Comparison of ENCODE assay signal across 1 cellular context in genomic region chr10:63465293-63466167, GRCh38.
TF ChIP-seq lines count a peak whose summit lies in the region.

A gene with protein sequence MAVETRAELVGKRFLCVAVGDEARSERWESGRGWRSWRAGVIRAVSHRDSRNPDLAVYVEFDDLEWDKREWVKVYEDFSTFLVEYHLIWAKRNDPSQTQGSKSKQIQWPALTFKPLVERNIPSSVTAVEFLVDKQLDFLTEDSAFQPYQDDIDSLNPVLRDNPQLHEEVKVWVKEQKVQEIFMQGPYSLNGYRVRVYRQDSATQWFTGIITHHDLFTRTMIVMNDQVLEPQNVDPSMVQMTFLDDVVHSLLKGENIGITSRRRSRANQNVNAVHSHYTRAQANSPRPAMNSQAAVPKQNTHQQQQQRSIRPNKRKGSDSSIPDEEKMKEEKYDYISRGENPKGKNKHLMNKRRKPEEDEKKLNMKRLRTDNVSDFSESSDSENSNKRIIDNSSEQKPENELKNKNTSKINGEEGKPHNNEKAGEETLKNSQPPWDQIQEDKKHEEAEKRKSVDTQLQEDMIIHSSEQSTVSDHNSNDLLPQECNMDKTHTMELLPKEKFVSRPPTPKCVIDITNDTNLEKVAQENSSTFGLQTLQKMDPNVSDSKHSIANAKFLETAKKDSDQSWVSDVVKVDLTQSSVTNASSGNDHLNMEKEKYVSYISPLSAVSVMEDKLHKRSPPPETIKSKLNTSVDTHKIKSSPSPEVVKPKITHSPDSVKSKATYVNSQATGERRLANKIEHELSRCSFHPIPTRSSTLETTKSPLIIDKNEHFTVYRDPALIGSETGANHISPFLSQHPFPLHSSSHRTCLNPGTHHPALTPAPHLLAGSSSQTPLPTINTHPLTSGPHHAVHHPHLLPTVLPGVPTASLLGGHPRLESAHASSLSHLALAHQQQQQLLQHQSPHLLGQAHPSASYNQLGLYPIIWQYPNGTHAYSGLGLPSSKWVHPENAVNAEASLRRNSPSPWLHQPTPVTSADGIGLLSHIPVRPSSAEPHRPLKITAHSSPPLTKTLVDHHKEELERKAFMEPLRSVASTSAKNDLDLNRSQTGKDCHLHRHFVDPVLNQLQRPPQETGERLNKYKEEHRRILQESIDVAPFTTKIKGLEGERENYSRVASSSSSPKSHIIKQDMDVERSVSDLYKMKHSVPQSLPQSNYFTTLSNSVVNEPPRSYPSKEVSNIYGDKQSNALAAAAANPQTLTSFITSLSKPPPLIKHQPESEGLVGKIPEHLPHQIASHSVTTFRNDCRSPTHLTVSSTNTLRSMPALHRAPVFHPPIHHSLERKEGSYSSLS (N-terminal part only) (minus strand): TSS chr10:63465977. CDS start chr10:63465662, 315 bp downstream.

TF ChIP-seq in HepG2, 621 proteins besides CTCF, POLR2A, EP300 and RAD21 (continued from another document and continues in another):
- TF ChIP-seq ARID5B (CRISPR knock-in tag; IDR thresholded peaks at IDR 0.05) (peak; percentile 53; the same call in 1 of the 2 replicates), ZNF749 (CRISPR knock-in tag; IDR thresholded peaks at IDR 0.05; ENCODE audit: borderline replicate concordance) (peak; percentile 58; the same call in 1 of the 2 replicates), STAT6 (CRISPR knock-in tag; IDR thresholded peaks at IDR 0.05; ENCODE audit: borderline replicate concordance) (no peak), ZNF264 (CRISPR knock-in tag; IDR thresholded peaks at IDR 0.05) (no peak), ZNF468 (CRISPR knock-in tag; IDR thresholded peaks at IDR 0.05) (peak; percentile 82; the same call in 1 of the 2 replicates), KMT2A (CRISPR knock-in tag; IDR thresholded peaks at IDR 0.05) (peak; percentile 91), GABPA (IDR thresholded peaks at IDR 0.05; ENCODE audit: low read depth, low read length) (no peak), GABPA (CRISPR knock-in tag; IDR thresholded peaks at IDR 0.05; ENCODE audit: low read depth) (no peak), REL (CRISPR knock-in tag; conservative IDR thresholded peaks at IDR 0.05) (no peak), MAFF (IDR thresholded peaks at IDR 0.05; ENCODE audit: low read depth, low read length) (no peak), CEBPZ (IDR thresholded peaks at IDR 0.05; ENCODE audit: low read length) (no peak), ZNF101 (CRISPR knock-in tag; IDR thresholded peaks at IDR 0.05; ENCODE audit: borderline replicate concordance, low read depth) (no peak), ZNF205 (CRISPR knock-in tag; IDR thresholded peaks at IDR 0.05) (no peak), GMEB1 (CRISPR knock-in tag; IDR thresholded peaks at IDR 0.05; ENCODE audit: borderline replicate concordance) (peak; percentile 53; the same call in 1 of the 2 replicates), SSRP1 (CRISPR knock-in tag; IDR thresholded peaks at IDR 0.05) (no peak), PRMT3 (CRISPR knock-in tag; IDR thresholded peaks at IDR 0.05; ENCODE audit: borderline replicate concordance, low read depth) (no peak), MTA3 (CRISPR knock-in tag; IDR thresholded peaks at IDR 0.05) (no peak), JARID2 (CRISPR knock-in tag; IDR thresholded peaks at IDR 0.05; ENCODE audit: insufficient replicate concordance) (no peak), POGZ (CRISPR knock-in tag; IDR thresholded peaks at IDR 0.05) (peak; percentile 73)
- TF ChIP-seq, protein P1, sequence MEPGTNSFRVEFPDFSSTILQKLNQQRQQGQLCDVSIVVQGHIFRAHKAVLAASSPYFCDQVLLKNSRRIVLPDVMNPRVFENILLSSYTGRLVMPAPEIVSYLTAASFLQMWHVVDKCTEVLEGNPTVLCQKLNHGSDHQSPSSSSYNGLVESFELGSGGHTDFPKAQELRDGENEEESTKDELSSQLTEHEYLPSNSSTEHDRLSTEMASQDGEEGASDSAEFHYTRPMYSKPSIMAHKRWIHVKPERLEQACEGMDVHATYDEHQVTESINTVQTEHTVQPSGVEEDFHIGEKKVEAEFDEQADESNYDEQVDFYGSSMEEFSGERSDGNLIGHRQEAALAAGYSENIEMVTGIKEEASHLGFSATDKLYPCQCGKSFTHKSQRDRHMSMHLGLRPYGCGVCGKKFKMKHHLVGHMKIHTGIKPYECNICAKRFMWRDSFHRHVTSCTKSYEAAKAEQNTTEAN (CRISPR knock-in tag; conservative IDR thresholded peaks at IDR 0.05): 0 out of 2 replicates have a peak, but pooled peaks have one; percentile 32
- TF ChIP-seq, protein P2, sequence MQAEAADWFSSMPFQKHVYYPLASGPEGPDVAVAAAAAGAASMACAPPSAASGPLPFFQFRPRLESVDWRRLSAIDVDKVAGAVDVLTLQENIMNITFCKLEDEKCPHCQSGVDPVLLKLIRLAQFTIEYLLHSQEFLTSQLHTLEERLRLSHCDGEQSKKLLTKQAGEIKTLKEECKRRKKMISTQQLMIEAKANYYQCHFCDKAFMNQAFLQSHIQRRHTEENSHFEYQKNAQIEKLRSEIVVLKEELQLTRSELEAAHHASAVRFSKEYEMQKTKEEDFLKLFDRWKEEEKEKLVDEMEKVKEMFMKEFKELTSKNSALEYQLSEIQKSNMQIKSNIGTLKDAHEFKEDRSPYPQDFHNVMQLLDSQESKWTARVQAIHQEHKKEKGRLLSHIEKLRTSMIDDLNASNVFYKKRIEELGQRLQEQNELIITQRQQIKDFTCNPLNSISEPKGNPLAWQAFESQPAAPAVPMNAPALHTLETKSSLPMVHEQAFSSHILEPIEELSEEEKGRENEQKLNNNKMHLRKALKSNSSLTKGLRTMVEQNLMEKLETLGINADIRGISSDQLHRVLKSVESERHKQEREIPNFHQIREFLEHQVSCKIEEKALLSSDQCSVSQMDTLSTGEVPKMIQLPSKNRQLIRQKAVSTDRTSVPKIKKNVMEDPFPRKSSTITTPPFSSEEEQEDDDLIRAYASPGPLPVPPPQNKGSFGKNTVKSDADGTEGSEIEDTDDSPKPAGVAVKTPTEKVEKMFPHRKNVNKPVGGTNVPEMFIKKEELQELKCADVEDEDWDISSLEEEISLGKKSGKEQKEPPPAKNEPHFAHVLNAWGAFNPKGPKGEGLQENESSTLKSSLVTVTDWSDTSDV (CRISPR knock-in tag; IDR thresholded peaks at IDR 0.05): no peak
- TF ChIP-seq, protein P3, sequence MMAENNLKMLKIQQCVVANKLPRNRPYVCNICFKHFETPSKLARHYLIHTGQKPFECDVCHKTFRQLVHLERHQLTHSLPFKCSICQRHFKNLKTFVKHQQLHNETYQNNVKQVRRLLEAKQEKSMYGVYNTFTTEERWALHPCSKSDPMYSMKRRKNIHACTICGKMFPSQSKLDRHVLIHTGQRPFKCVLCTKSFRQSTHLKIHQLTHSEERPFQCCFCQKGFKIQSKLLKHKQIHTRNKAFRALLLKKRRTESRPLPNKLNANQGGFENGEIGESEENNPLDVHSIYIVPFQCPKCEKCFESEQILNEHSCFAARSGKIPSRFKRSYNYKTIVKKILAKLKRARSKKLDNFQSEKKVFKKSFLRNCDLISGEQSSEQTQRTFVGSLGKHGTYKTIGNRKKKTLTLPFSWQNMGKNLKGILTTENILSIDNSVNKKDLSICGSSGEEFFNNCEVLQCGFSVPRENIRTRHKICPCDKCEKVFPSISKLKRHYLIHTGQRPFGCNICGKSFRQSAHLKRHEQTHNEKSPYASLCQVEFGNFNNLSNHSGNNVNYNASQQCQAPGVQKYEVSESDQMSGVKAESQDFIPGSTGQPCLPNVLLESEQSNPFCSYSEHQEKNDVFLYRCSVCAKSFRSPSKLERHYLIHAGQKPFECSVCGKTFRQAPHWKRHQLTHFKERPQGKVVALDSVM (CRISPR knock-in tag; IDR thresholded peaks at IDR 0.05): peak; percentile 68
- TF ChIP-seq, protein P4, sequence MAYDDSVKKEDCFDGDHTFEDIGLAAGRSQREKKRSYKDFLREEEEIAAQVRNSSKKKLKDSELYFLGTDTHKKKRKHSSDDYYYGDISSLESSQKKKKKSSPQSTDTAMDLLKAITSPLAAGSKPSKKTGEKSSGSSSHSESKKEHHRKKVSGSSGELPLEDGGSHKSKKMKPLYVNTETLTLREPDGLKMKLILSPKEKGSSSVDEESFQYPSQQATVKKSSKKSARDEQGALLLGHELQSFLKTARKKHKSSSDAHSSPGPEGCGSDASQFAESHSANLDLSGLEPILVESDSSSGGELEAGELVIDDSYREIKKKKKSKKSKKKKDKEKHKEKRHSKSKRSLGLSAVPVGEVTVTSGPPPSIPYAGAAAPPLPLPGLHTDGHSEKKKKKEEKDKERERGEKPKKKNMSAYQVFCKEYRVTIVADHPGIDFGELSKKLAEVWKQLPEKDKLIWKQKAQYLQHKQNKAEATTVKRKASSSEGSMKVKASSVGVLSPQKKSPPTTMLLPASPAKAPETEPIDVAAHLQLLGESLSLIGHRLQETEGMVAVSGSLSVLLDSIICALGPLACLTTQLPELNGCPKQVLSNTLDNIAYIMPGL (CRISPR knock-in tag; IDR thresholded peaks at IDR 0.05; ENCODE audit: borderline replicate concordance in 1 of 2, low read depth in 1 of 2): peak; percentile 69 to 95
